In genomic region chr3:71582612-71583568, GRCh38 we compare ENCODE assay signal across 8 cellular contexts.
DNase-seq lines count a peak whose midpoint lies in the region; ATAC-seq and TF ChIP-seq lines count a peak whose summit lies in the region.

No MANE protein-coding gene starts in this region.

- TF ChIP-seq POLR2A in erythroblast (IDR thresholded peaks at IDR 0.05; ENCODE audit: low read length): no peak

- H3K27me3 ChIP-seq in muscle layer of colon (ENCODE audit: control insufficient read depth in 1 of 2, insufficient read depth in 2 of 2, low read length in 2 of 2): no peaks in the 10 kb centered on the region

- DNase-seq in NCI-H345 (lab: John Stamatoyannopoulos, UW): peak; percentile 51
- DNase-seq in NCI-H345 treated with DMSO at 0.1 percent for 48 hours (lab: John Stamatoyannopoulos, UW; ENCODE audit: unreplicated experiment): no peak
- peak; percentile 78 for DNase-seq in NCI-H82 (lab: John Stamatoyannopoulos, UW)
- DNase-seq in activated T-cell treated with anti-CD3 and anti-CD28 coated beads for 24 hours (ENCODE audit: low read depth): peak; percentile 63
- DNase-seq in erythroblast (lab: John Stamatoyannopoulos, UW): peak; percentile 82 to 85
- DNase-seq in stimulated activated CD8-positive, alpha-beta memory T cell treated with anti-CD3 and anti-CD28 coated beads, Interleukin-7, amount 100 ng/mL, for 48 hours (ENCODE audit: extremely low read depth in 1 of 2, low read depth in 1 of 2): peak; percentile 53 to 55

- peaks cover 21% of the 10 kb centered on the region for H3K4me1 ChIP-seq in muscle layer of colon (ENCODE audit: insufficient read depth, low read length)

- peak overlapping the region; percentile 96 for H3K27ac ChIP-seq in muscle layer of colon (ENCODE audit: low read depth, low read length)

- no peaks in the 10 kb centered on the region for H3K9me3 ChIP-seq in muscle layer of colon (ENCODE audit: low read length)

- no peak for ATAC-seq in HG03342 (IDR thresholded peaks at IDR 0.05; ENCODE audit: unreplicated experiment)

- H3K4me3 ChIP-seq in muscle layer of colon (ENCODE audit: low read depth in 1 of 2, low read length in 2 of 2): peak overlapping the region; percentile 71 to 89

- H3K36me3 ChIP-seq in muscle layer of colon (ENCODE audit: insufficient read depth, low read length): no peaks in the 10 kb centered on the region

- H3K9ac ChIP-seq in muscle layer of colon (ENCODE audit: low read length): peak overlapping the region; percentile 76
